In genomic region chr2:75679556-75679955, GRCh38 we compare ENCODE assay signal across 2 cellular contexts.
TF ChIP-seq lines count a peak whose summit lies in the region.

No MANE protein-coding gene starts in this region.

TF ChIP-seq in endothelial cell of umbilical vein, 7 proteins besides CTCF, POLR2A, EP300 and RAD21:
- TF ChIP-seq GATA2 (IDR thresholded peaks at IDR 0.05; ENCODE audit: insufficient read depth, insufficient read length, low read depth, low read length) (no peak), FOS (IDR thresholded peaks at IDR 0.05; ENCODE audit: borderline replicate concordance, insufficient read depth, low read length) (no peak), POLR2AphosphoS5 (IDR thresholded peaks at IDR 0.05; ENCODE audit: insufficient read depth, low read depth, low read length) (no peak), EZH2 (IDR thresholded peaks at IDR 0.05; ENCODE audit: borderline replicate concordance, low read depth, low read length, severe bottlenecking) (no peak), JUN (IDR thresholded peaks at IDR 0.05; ENCODE audit: borderline replicate concordance, insufficient read depth, insufficient read length, low read depth) (no peak), MYC (IDR thresholded peaks at IDR 0.05; ENCODE audit: low read depth, low read length) (no peak), MAX (IDR thresholded peaks at IDR 0.05; ENCODE audit: insufficient read depth, insufficient read length) (no peak)

TF ChIP-seq in WTC11, 78 proteins besides CTCF, POLR2A, EP300 and RAD21:
- no peak for TF ChIP-seq AFF4 (CRISPR knock-in tag; IDR thresholded peaks at IDR 0.05; ENCODE audit: borderline replicate concordance)
- no peak for TF ChIP-seq NFYB (CRISPR knock-in tag; conservative IDR thresholded peaks at IDR 0.05; ENCODE audit: low read depth)
- TF ChIP-seq FOXJ3 (CRISPR knock-in tag; IDR thresholded peaks at IDR 0.05; ENCODE audit: borderline replicate concordance), result no peak
- TF ChIP-seq ZNF232 (CRISPR knock-in tag; IDR thresholded peaks at IDR 0.05), result no peak
- TF ChIP-seq JAZF1 (CRISPR knock-in tag; IDR thresholded peaks at IDR 0.05), result no peak
- TF ChIP-seq OVOL2 (CRISPR knock-in tag; IDR thresholded peaks at IDR 0.05; ENCODE audit: borderline replicate concordance), result no peak
- no peak for TF ChIP-seq PRDM15 (CRISPR knock-in tag; IDR thresholded peaks at IDR 0.05)
- TF ChIP-seq ATF6 (CRISPR knock-in tag; IDR thresholded peaks at IDR 0.05), result no peak
- no peak for TF ChIP-seq TP53 (CRISPR knock-in tag; IDR thresholded peaks at IDR 0.05)
- no peak for TF ChIP-seq E2F5 (CRISPR knock-in tag; IDR thresholded peaks at IDR 0.05)
- TF ChIP-seq HMGXB4 (CRISPR knock-in tag; IDR thresholded peaks at IDR 0.05), result no peak
- TF ChIP-seq ATF3 (CRISPR knock-in tag; conservative IDR thresholded peaks at IDR 0.05), result no peak
- TF ChIP-seq KAT7 (CRISPR knock-in tag; IDR thresholded peaks at IDR 0.05; ENCODE audit: borderline replicate concordance), result no peak
- no peak for TF ChIP-seq ATF2 (CRISPR knock-in tag; IDR thresholded peaks at IDR 0.05; ENCODE audit: borderline replicate concordance, low read depth)
- no peak for TF ChIP-seq RORB (CRISPR knock-in tag; IDR thresholded peaks at IDR 0.05)
